ENCODE assay signal across 1 cellular context in genomic region chr3:100198579-100199269, GRCh38.
TF ChIP-seq lines count a peak whose summit lies in the region.

No MANE protein-coding gene starts in this region.

TF ChIP-seq in IMR-90, 13 proteins besides CTCF, POLR2A, EP300 and RAD21:
- TF ChIP-seq MXI1 (IDR thresholded peaks at IDR 0.05; ENCODE audit: borderline replicate concordance, low read depth, low read length) = no peak
- no peak for TF ChIP-seq RFX5 (IDR thresholded peaks at IDR 0.05; ENCODE audit: low read depth, low read length)
- no peak for TF ChIP-seq NFE2L2 (IDR thresholded peaks at IDR 0.05; ENCODE audit: low read depth, low read length)
- no peak for TF ChIP-seq RCOR1 (IDR thresholded peaks at IDR 0.05; ENCODE audit: insufficient replicate concordance, low read length)
- TF ChIP-seq MAZ (IDR thresholded peaks at IDR 0.05; ENCODE audit: borderline replicate concordance, low read depth, low read length) = no peak
- no peak for TF ChIP-seq MAFK (IDR thresholded peaks at IDR 0.05; ENCODE audit: low read depth, low read length)
- no peak for TF ChIP-seq CEBPB (IDR thresholded peaks at IDR 0.05; ENCODE audit: low read depth, low read length)
- no peak for TF ChIP-seq USF2 (IDR thresholded peaks at IDR 0.05; ENCODE audit: low read depth, low read length)
- no peak for TF ChIP-seq SMC3 (IDR thresholded peaks at IDR 0.05; ENCODE audit: low read depth, low read length)
- TF ChIP-seq ELK1 (IDR thresholded peaks at IDR 0.05; ENCODE audit: borderline replicate concordance, low read depth, low read length) = no peak
- TF ChIP-seq FOS (IDR thresholded peaks at IDR 0.05; ENCODE audit: low read depth, low read length) = no peak
- TF ChIP-seq BHLHE40 (IDR thresholded peaks at IDR 0.05; ENCODE audit: low read depth, low read length) = no peak
- no peak for TF ChIP-seq CHD1 (IDR thresholded peaks at IDR 0.05; ENCODE audit: low read depth, low read length)
